ENCODE assay signal across 23 cellular contexts in genomic region chr13:73972503-73972902, GRCh38.
"Had no signal": no experiment of that assay in that cellular context is flagged by ENCODE, and none has a peak within 500 bp of the region (broad histone marks: within the 10 kb centered on the region; RNA-seq: fewer than 3 reads in every experiment).

No MANE protein-coding gene starts in this region.

- H3K9me3 ChIP-seq: left ventricle myocardium inferior, upper lobe of left lung had no signal

- FAIRE-seq: kidney had no signal

- DNase-seq: activated CD4-positive, alpha-beta T cell treated with anti-CD3 and anti-CD28 coated beads for 48 hours; activated CD8-positive, alpha-beta T cell treated with anti-CD3 and anti-CD28 coated beads for 36 hours; activated effector memory CD4-positive, alpha-beta T cell treated with Interleukin-2 at 50 U/mL for 16 hours; activated T-cell treated with anti-CD3 and anti-CD28 coated beads, Interleukin-2, amount 50 U/mL, for 4 hours; amygdala; central memory CD4-positive, alpha-beta T cell; cortex of kidney; effector CD8-positive, alpha-beta T cell; foreskin fibroblast; hippocampal formation; kidney; left ventricle myocardium inferior; mesendoderm; nucleus accumbens; posterior cingulate gyrus; stimulated activated CD4-positive, alpha-beta T cell treated with anti-CD3 and anti-CD28 coated beads, Interleukin-15, amount 100 ng/mL, for 24 hours; stimulated activated CD4-positive, alpha-beta T cell treated with anti-CD3 and anti-CD28 coated beads, Interleukin-4, amount 100 ng/mL, for 24 hours; stimulated activated naive CD8-positive, alpha-beta T cell treated with anti-CD3 and anti-CD28 coated beads, Interleukin-15, amount 100 ng/mL, for 72 hours; T-helper 17 cell; upper lobe of left lung had no signal

- H3K27me3 Mint-ChIP-seq: activated CD8-positive, alpha-beta T cell treated with anti-CD3 and anti-CD28 coated beads for 36 hours; activated naive CD4-positive, alpha-beta T cell treated with anti-CD3 and anti-CD28 coated beads, Interleukin-2, amount 50 U/mL, for 24 hours; brain; stimulated activated naive CD8-positive, alpha-beta T cell treated with anti-CD3 and anti-CD28 coated beads, Interleukin-15, amount 100 ng/mL, for 72 hours; T-helper 17 cell had no signal

- H3K4me3 Mint-ChIP-seq: activated CD8-positive, alpha-beta T cell treated with anti-CD3 and anti-CD28 coated beads for 36 hours; activated naive CD4-positive, alpha-beta T cell treated with anti-CD3 and anti-CD28 coated beads, Interleukin-2, amount 50 U/mL, for 24 hours; activated T-cell treated with anti-CD3 and anti-CD28 coated beads, Interleukin-2, amount 50 U/mL, for 4 hours; brain; nephron; stimulated activated naive CD8-positive, alpha-beta T cell treated with anti-CD3 and anti-CD28 coated beads, Interleukin-15, amount 100 ng/mL, for 72 hours; T-helper 17 cell had no signal

- H3K36me3 ChIP-seq: left ventricle myocardium inferior, upper lobe of left lung had no signal

- H3K27me3 ChIP-seq: upper lobe of left lung had no signal

- ATAC-seq: activated CD8-positive, alpha-beta T cell treated with anti-CD3 and anti-CD28 coated beads for 36 hours; activated T-cell treated with anti-CD3 and anti-CD28 coated beads, Interleukin-2, amount 50 U/mL, for 4 hours; stimulated activated naive CD8-positive, alpha-beta T cell treated with anti-CD3 and anti-CD28 coated beads, Interleukin-15, amount 100 ng/mL, for 72 hours; T-helper 17 cell had no signal

- H3K27ac ChIP-seq: upper lobe of left lung had no signal

- H3K4me1 ChIP-seq: upper lobe of left lung had no signal

- H3K27ac Mint-ChIP-seq: activated CD8-positive, alpha-beta T cell treated with anti-CD3 and anti-CD28 coated beads for 36 hours; brain; nephron; stimulated activated naive CD8-positive, alpha-beta T cell treated with anti-CD3 and anti-CD28 coated beads, Interleukin-15, amount 100 ng/mL, for 72 hours; T-helper 17 cell had no signal

- H3K4me3 ChIP-seq: left ventricle myocardium inferior, upper lobe of left lung had no signal
